In the genomic region with DNA sequence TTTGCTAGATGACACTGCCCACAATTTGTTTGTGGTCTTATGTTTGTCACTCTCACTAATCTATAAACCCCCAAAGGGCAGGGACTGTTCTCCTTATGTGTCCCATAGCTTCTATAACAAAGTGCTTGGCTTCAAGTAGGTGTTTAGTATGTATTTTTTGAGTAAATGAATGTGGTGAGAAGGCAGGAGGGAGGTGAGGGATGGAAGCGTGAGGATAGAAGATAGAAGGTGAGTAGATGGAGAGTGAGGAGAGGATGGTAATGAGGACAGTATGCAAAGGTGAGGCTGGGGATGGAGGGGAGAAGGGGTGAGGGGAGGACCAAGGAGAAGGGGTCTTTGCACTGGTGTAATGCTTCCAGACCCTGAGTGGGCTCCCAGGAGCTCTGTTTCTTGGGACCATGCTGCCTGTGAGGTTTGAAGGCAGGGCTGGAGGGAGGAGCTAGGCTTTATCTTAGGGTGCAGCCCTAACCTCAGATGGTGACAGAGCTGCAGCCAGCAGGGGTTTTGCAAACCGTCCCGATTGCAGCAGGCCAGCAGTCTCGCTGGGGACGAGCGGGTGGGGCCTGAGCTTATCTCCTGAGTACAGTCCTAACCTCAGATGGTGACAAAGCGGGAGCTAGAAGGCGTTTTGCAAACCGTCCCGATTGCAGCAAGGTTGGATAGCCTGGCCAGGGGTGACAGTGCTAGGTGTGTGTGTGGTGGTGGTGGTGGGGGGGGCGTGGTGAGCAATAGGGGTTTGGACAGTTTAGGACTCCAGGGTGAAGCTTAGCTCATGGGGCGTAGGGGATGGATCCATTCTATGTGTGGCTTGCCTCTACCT, we compare ENCODE assay signal across 21 cellular contexts. TPM values are rescaled to one million over a fixed set of nuclear protein-coding genes. Genes with fewer than 3 reads are reported as not detected.
DNase-seq lines count a peak whose midpoint lies in the region; ATAC-seq, FAIRE-seq and TF ChIP-seq lines count a peak whose summit lies in the region.
"Had no signal": no experiment of that assay in that cellular context is flagged by ENCODE, and none has a peak within 500 bp of the region (broad histone marks: within the 10 kb centered on the region; RNA-seq: fewer than 3 reads in every experiment).

No MANE protein-coding gene starts in this region.

- H3K4me1 Mint-ChIP-seq in GM23338: peaks cover 19% of the 10 kb centered on the region
- H3K4me1 Mint-ChIP-seq in natural killer cell treated with Interleukin-12 subunit alpha and Interleukin-12 subunit beta and Interleukin-15 and Interleukin-18, amount 100 ng/mL, for 72 hours (ENCODE audit: low read depth in 2 of 2): no peaks in the 10 kb centered on the region

- no peaks in the 10 kb centered on the region for H3K36me3 ChIP-seq in GM23338 (ENCODE audit: insufficient read depth)
- H3K36me3 ChIP-seq: BE2C, tibial artery had no signal

- peaks cover 12% of the 10 kb centered on the region; the same call in 1 of the 2 replicates for H3K4me1 ChIP-seq in GM23338 (ENCODE audit: insufficient read depth)
- H3K4me1 ChIP-seq: BE2C had no signal

- no peak overlapping the region for H3K27ac Mint-ChIP-seq in GM23338
- no peak overlapping the region for H3K27ac Mint-ChIP-seq in natural killer cell treated with Interleukin-12 subunit alpha and Interleukin-12 subunit beta and Interleukin-15 and Interleukin-18, amount 100 ng/mL, for 72 hours
- H3K27ac Mint-ChIP-seq: activated CD8-positive, alpha-beta T cell treated with anti-CD3 and anti-CD28 coated beads, Interleukin-2, amount 10 ng/mL, durations not matched to agents 7 days and 5 days; activated naive CD4-positive, alpha-beta T cell treated with anti-CD3 and anti-CD28 coated beads for 36 hours had no signal

- H3K27me3 Mint-ChIP-seq in GM23338 (ENCODE audit: insufficient read depth, low read depth, poor library complexity): peaks cover 4% of the 10 kb centered on the region
- H3K27me3 Mint-ChIP-seq in natural killer cell treated with Interleukin-12 subunit alpha and Interleukin-12 subunit beta and Interleukin-15 and Interleukin-18, amount 100 ng/mL, for 72 hours: peaks cover 7 to 8% of the 10 kb centered on the region in 2 donors

- TF ChIP-seq POLR2A in H54 (IDR thresholded peaks at IDR 0.05; ENCODE audit: low read depth, low read length): no peak

- H3K4me2 ChIP-seq in GM23338: no peak overlapping the region

- H3K27ac ChIP-seq in GM23338 (ENCODE audit: low read depth): no peak overlapping the region
- H3K27ac ChIP-seq: tibial artery had no signal

- no peak for FAIRE-seq in H54 (lab: Jason Lieb, UNC)
- FAIRE-seq: bronchial epithelial cell had no signal

- DNase-seq in GM23338 (ENCODE audit: low spot score) (no peak), NOMO-1 treated with dmso at 0.1 percent for 144 hours (lab: John Stamatoyannopoulos, UW; ENCODE audit: unreplicated experiment) (peak; percentile 70), amniotic epithelial cell (ENCODE audit: low read depth) (peak; percentile 48), KG1 (lab: John Stamatoyannopoulos, UW) (no peak), A172 (ENCODE audit: low spot score) (no peak), H54 (ENCODE audit: insufficient read length, low spot score) (no peak), cerebellum (ENCODE audit: low spot score) (no peak)
- DNase-seq in natural killer cell treated with Interleukin-12 subunit alpha and Interleukin-12 subunit beta and Interleukin-15 and Interleukin-18, amount 100 ng/mL, for 72 hours (ENCODE audit: low spot score): no peak
- DNase-seq: activated CD8-positive, alpha-beta T cell treated with anti-CD3 and anti-CD28 coated beads, Interleukin-2, amount 10 ng/mL, durations not matched to agents 7 days and 5 days; activated naive CD4-positive, alpha-beta T cell treated with anti-CD3 and anti-CD28 coated beads for 36 hours; BE2C; DMS79 treated with DMSO at 0.1 percent for 48 hours; kidney glomerular epithelial cell; MM.1S; stimulated activated CD4-positive, alpha-beta T cell treated with anti-CD3 and anti-CD28 coated beads, Interleukin-1b, Interleukin-23, amount 100 ng/mL, for 48 hours; stimulated activated CD8-positive, alpha-beta memory T cell treated with anti-CD3 and anti-CD28 coated beads, Interleukin-4, amount 100 ng/mL, for 48 hours had no signal

- TF ChIP-seq CTCF in GM23338 (conservative IDR thresholded peaks at IDR 0.05; ENCODE audit: low read depth in 2 of 2): no peak

- no peaks in the 10 kb centered on the region for H3F3A ChIP-seq in GM23338 (replicated peaks; ENCODE audit: low read depth)

- peaks cover 4% of the 10 kb centered on the region; the same call in 1 of the 3 replicates for H3K36me3 Mint-ChIP-seq in GM23338 (ENCODE audit: low read depth)
- H3K36me3 Mint-ChIP-seq in natural killer cell treated with Interleukin-12 subunit alpha and Interleukin-12 subunit beta and Interleukin-15 and Interleukin-18, amount 100 ng/mL, for 72 hours: no peaks in the 10 kb centered on the region

- peaks cover 5% of the 10 kb centered on the region; the same call in 2 of the 3 replicates for H3K9me3 Mint-ChIP-seq in GM23338
- H3K9me3 Mint-ChIP-seq in natural killer cell treated with Interleukin-12 subunit alpha and Interleukin-12 subunit beta and Interleukin-15 and Interleukin-18, amount 100 ng/mL, for 72 hours: no peaks in the 10 kb centered on the region
- H3K9me3 Mint-ChIP-seq: activated naive CD4-positive, alpha-beta T cell treated with anti-CD3 and anti-CD28 coated beads for 36 hours had no signal

- H3K9me2 ChIP-seq in GM23338 (ENCODE audit: insufficient read depth): no peaks in the 10 kb centered on the region

- H3K79me2 ChIP-seq in GM23338 (replicated peaks; ENCODE audit: insufficient read depth): no peaks in the 10 kb centered on the region

- H3K4me3 ChIP-seq in GM23338: no peak overlapping the region
- H3K4me3 ChIP-seq: tibial artery had no signal

- no peaks in the 10 kb centered on the region for H3K27me3 ChIP-seq in GM23338 (ENCODE audit: insufficient read depth)

- H2AFZ ChIP-seq in GM23338: peak overlapping the region; percentile 18; the same call in 1 of the 2 replicates

- H3K4me3 Mint-ChIP-seq in GM23338: no peak overlapping the region
- H3K4me3 Mint-ChIP-seq in natural killer cell treated with Interleukin-12 subunit alpha and Interleukin-12 subunit beta and Interleukin-15 and Interleukin-18, amount 100 ng/mL, for 72 hours: no peak overlapping the region
- H3K4me3 Mint-ChIP-seq: activated CD8-positive, alpha-beta T cell treated with anti-CD3 and anti-CD28 coated beads, Interleukin-2, amount 10 ng/mL, durations not matched to agents 7 days and 5 days; activated naive CD4-positive, alpha-beta T cell treated with anti-CD3 and anti-CD28 coated beads for 36 hours had no signal

- peak; percentile 41 for ATAC-seq in GM23338
- peak; percentile 9 to 76 for ATAC-seq in natural killer cell treated with Interleukin-12 subunit alpha and Interleukin-12 subunit beta and Interleukin-15 and Interleukin-18, amount 100 ng/mL, for 72 hours
- ATAC-seq: activated CD8-positive, alpha-beta T cell treated with anti-CD3 and anti-CD28 coated beads, Interleukin-2, amount 10 ng/mL, durations not matched to agents 7 days and 5 days had no signal

- no peaks in the 10 kb centered on the region for H4K20me1 ChIP-seq in GM23338 (replicated peaks; ENCODE audit: insufficient read depth)

TF ChIP-seq in GM23338, 12 proteins besides CTCF, POLR2A, EP300 and RAD21 (continues in another document):
- TF ChIP-seq EZH2phosphoT487 (IDR thresholded peaks at IDR 0.05; ENCODE audit: unreplicated experiment) (no peak), NANOG (IDR thresholded peaks at IDR 0.05; ENCODE audit: borderline replicate concordance) (no peak), ETS1 (IDR thresholded peaks at IDR 0.05) (no peak), POLR2AphosphoS5 (IDR thresholded peaks at IDR 0.05; ENCODE audit: low read depth) (no peak), EZH2 (IDR thresholded peaks at IDR 0.05; ENCODE audit: low read depth, unreplicated experiment) (no peak)

RNA-seq across cellular contexts. Expression of gene CEBPE, which starts 6.5 kb away (rescaled TPM):
- not detected in 2 replicates for total RNA-seq in GM23338 (2014; rRNA removed; shearing (Covaris generic))
- polyA plus RNA-seq in GM23338 (2016; fragmentation: Nextera tagmentation; extraction: Ambion mirVana): not detected in 2 replicates
- not detected for total RNA-seq in natural killer cell treated with Interleukin-12 subunit alpha and Interleukin-12 subunit beta and Interleukin-15 and Interleukin-18, amount 100 ng/mL, for 72 hours
- total RNA-seq in A172 (2014; rRNA removed; shearing (Covaris generic)): 0.96 TPM in 1 of 2 replicates, not detected in the other
- total RNA-seq in cerebellum: not detected
- total RNA-seq: bronchial epithelial cell, NCI-H460, pulmonary artery endothelial cell, RPMI7951 had no signal

RNA-seq across cellular contexts. Expression of gene CIROP, which starts 7.8 kb away (rescaled TPM):
- total RNA-seq in GM23338 (2014; rRNA removed; shearing (Covaris generic)): not detected in 2 replicates
- not detected in 2 replicates for polyA plus RNA-seq in GM23338 (2016; fragmentation: Nextera tagmentation; extraction: Ambion mirVana)
- total RNA-seq in natural killer cell treated with Interleukin-12 subunit alpha and Interleukin-12 subunit beta and Interleukin-15 and Interleukin-18, amount 100 ng/mL, for 72 hours: not detected
- total RNA-seq in A172 (2014; rRNA removed; shearing (Covaris generic)): not detected in 2 replicates
- not detected for total RNA-seq in cerebellum
- total RNA-seq: activated CD8-positive, alpha-beta T cell treated with anti-CD3 and anti-CD28 coated beads, Interleukin-2, amount 10 ng/mL, durations not matched to agents 7 days and 5 days; activated naive CD4-positive, alpha-beta T cell treated with anti-CD3 and anti-CD28 coated beads for 36 hours; bronchial epithelial cell; NCI-H460; pulmonary artery endothelial cell; RPMI7951 had no signal

RNA-seq across cellular contexts. Expression of gene C14orf119, which starts 17.3 kb away (rescaled TPM):
- total RNA-seq in GM23338 (2014; rRNA removed; shearing (Covaris generic)): 49.4 and 57.4 TPM in 2 replicates
- 114 and 118 TPM in 2 replicates for polyA plus RNA-seq in GM23338 (2016; fragmentation: Nextera tagmentation; extraction: Ambion mirVana)
- 10 to 100 TPM; 41.2 to 55.2 TPM for total RNA-seq in natural killer cell treated with Interleukin-12 subunit alpha and Interleukin-12 subunit beta and Interleukin-15 and Interleukin-18, amount 100 ng/mL, for 72 hours
- total RNA-seq in A172 (2014; rRNA removed; shearing (Covaris generic)): 23.0 and 34.5 TPM in 2 replicates
- 16.2 TPM for total RNA-seq in cerebellum

RNA-seq across cellular contexts. Expression of gene ACIN1, which starts 17.6 kb away (rescaled TPM):
- 169 and 172 TPM in 2 replicates for total RNA-seq in GM23338 (2014; rRNA removed; shearing (Covaris generic))
- polyA plus RNA-seq in GM23338 (2016; fragmentation: Nextera tagmentation; extraction: Ambion mirVana): 73.6 and 76.1 TPM in 2 replicates
- total RNA-seq in natural killer cell treated with Interleukin-12 subunit alpha and Interleukin-12 subunit beta and Interleukin-15 and Interleukin-18, amount 100 ng/mL, for 72 hours: 100 to 1,000 TPM; 186 to 250 TPM
- 53.6 and 58.8 TPM in 2 replicates for total RNA-seq in A172 (2014; rRNA removed; shearing (Covaris generic))
- 111 TPM for total RNA-seq in cerebellum

RNA-seq across cellular contexts. Expression of gene CDH24, which starts 55.2 kb away (rescaled TPM):
- total RNA-seq in GM23338 (2014; rRNA removed; shearing (Covaris generic)): 16.9 and 17.8 TPM in 2 replicates
- 4.4 and 6.2 TPM in 2 replicates for polyA plus RNA-seq in GM23338 (2016; fragmentation: Nextera tagmentation; extraction: Ambion mirVana)
- total RNA-seq in natural killer cell treated with Interleukin-12 subunit alpha and Interleukin-12 subunit beta and Interleukin-15 and Interleukin-18, amount 100 ng/mL, for 72 hours: 1 to 10 TPM in 1 of 2 donors, under 1 TPM in 1; 0.73 to 1.0 TPM
- total RNA-seq in A172 (2014; rRNA removed; shearing (Covaris generic)): 2.8 and 4.0 TPM in 2 replicates
- total RNA-seq in cerebellum: 17.5 TPM

Comparison
In these comparisons a context has a peak if more than half of its experiments do, and no peak if none do; other contexts are left out.
1. DNase-seq: peak in NOMO-1 treated with dmso at 0.1 percent for 144 hours (single experiment) and amniotic epithelial cell (single experiment); none in GM23338 (single experiment), natural killer cell treated with Interleukin-12 subunit alpha and Interleukin-12 subunit beta and Interleukin-15 and Interleukin-18, amount 100 ng/mL, for 72 hours (single experiment), KG1 (single experiment), A172 (single experiment), H54 (single experiment) and cerebellum (single experiment).